ENCODE assay signal across 7 cellular contexts in the genomic region with DNA sequence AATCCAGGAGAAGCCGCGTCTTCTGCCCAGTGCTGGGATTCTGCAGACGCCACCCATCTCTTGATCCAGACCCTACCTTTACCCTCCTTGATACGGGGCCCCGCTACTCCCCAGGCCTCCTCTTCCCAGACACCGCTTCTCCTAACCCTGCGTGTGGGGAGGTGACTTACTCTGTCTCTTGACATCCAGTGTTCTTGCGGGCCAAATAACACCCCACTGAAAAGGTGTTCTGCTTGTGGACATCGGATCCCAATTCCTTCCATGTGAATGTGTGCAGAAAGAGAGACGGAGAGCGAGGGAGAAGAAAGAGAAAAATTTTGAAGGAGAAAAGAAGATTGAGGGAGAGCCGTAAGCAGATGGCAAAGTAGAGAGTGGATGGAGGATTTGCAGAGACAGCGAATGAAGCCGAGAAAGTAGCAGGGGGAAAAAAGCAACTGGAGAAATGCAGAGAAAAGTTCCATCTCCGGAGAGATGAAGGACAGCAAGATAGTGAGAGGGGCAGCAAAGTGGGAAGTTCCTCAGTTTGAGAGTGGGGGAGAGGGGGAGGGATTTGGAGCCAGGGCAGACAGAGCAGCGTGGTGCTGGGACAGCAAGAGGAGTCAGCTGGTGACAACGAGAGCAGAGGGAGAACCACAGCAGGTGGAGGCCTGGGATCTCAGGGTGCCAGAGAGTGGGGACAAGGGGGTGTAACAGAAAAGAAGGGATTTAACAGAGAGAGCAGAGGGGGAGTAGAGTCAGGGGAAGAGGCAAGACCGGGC. TPM values are rescaled to one million over a fixed set of nuclear protein-coding genes. Genes with fewer than 3 reads are reported as not detected.
DNase-seq lines count a peak whose midpoint lies in the region; ATAC-seq and TF ChIP-seq lines count a peak whose summit lies in the region.

No MANE protein-coding gene starts in this region.

- peak overlapping the region; percentile 97 for H3K4me3 ChIP-seq in HUES48 (ENCODE audit: low read depth, low read length)
- peak overlapping the region; percentile 93 for H3K4me3 ChIP-seq in astrocyte of the cerebellum (ENCODE audit: low read depth, low read length)
- peak overlapping the region; percentile 72 to 93 (median 90) for H3K4me3 ChIP-seq in right lobe of liver
- peak overlapping the region; percentile 83 to 96 for H3K4me3 ChIP-seq in tibial artery

- 16% methylated on average over 15 of the region's 18 CpGs for WGBS in right lobe of liver (ENCODE audit: insufficient coverage, low coverage, low lambda C conversion rate, missing lambda C conversion rate)

- H3K27ac ChIP-seq in HUES48 (ENCODE audit: low read depth, low read length) = no peak overlapping the region
- H3K27ac ChIP-seq in right lobe of liver = peak overlapping the region; percentile 62 to 85 (median 67)
- H3K27ac ChIP-seq in tibial artery = peak overlapping the region; percentile 96 to 97

- H3K36me3 ChIP-seq in HUES48 (ENCODE audit: control insufficient read depth, insufficient read depth, low read length) = peaks cover 36% of the 10 kb centered on the region
- H3K36me3 ChIP-seq in right lobe of liver = peaks cover 0 to 15% (median 5%) of the 10 kb centered on the region in 4 donors
- H3K36me3 ChIP-seq in tibial artery = peaks cover 29 to 43% (median 38%) of the 10 kb centered on the region in 3 donors

- no peaks in the 10 kb centered on the region for H3K27me3 ChIP-seq in HUES48 (ENCODE audit: control insufficient read depth, insufficient read depth, low read length)
- no peaks in the 10 kb centered on the region for H3K27me3 ChIP-seq in right lobe of liver
- no peaks in the 10 kb centered on the region for H3K27me3 ChIP-seq in tibial artery

- peak overlapping the region; percentile 93 for H3K9ac ChIP-seq in HUES48 (ENCODE audit: low read depth, low read length)

- DNase-seq in astrocyte of the cerebellum (ENCODE audit: low read depth) = no peak
- DNase-seq in right lobe of liver = no peak
- DNase-seq in tibial artery = no peak
- DNase-seq in GM19240 (ENCODE audit: insufficient read length, low spot score) = no peak
- DNase-seq in ACHN = no peak

- no peak for TF ChIP-seq POLR2A in right lobe of liver (IDR thresholded peaks at IDR 0.05)

- in situ Hi-C loops in astrocyte of the cerebellum (cut with HindIII; ENCODE audit: low sequenced_read_pairs) = no loop called here
- in situ Hi-C loops in ACHN (cut with HindIII; ENCODE audit: low pct_ligation_motif_present, low pct_unique_long_range_greater_than_20kb, low sequenced_read_pairs) = no loop called here

- ATAC-seq in GM18868 (IDR thresholded peaks at IDR 0.05; ENCODE audit: unreplicated experiment) (peak; percentile 8), right lobe of liver (no peak)

- TF ChIP-seq CTCF in astrocyte of the cerebellum (IDR thresholded peaks at IDR 0.05; ENCODE audit: low read depth, low read length, missing control alignments) (no peak), right lobe of liver (IDR thresholded peaks at IDR 0.05) (no peak), tibial artery (IDR thresholded peaks at IDR 0.05) (no peak)

- H3K9me3 ChIP-seq in HUES48 (ENCODE audit: control insufficient read depth, insufficient read depth, low read length) = peaks cover 8% of the 10 kb centered on the region; the same call in 1 of the 2 replicates
- H3K9me3 ChIP-seq in right lobe of liver = peaks cover 0 to 5% (median 1%) of the 10 kb centered on the region in 4 donors
- peaks cover 0 to 10% (median 4%) of the 10 kb centered on the region in 3 donors for H3K9me3 ChIP-seq in tibial artery

- H3K4me1 ChIP-seq in HUES48 (ENCODE audit: control insufficient read depth, insufficient read depth, low read length) (no peaks in the 10 kb centered on the region), right lobe of liver (peaks cover 0 to 6% (median 2%) of the 10 kb centered on the region in 4 donors), tibial artery (peaks cover 0 to 15% (median 9%) of the 10 kb centered on the region in 4 donors)

- intact Hi-C loops in right lobe of liver (cut with DNase I) (no loop called here), tibial artery (cut with DNase I; ENCODE audit: low total_unique reads) (no loop called here)

RNA-seq across cellular contexts. Expression of gene ZNF480, which starts 0.8 kb away (rescaled TPM):
- total RNA-seq in right lobe of liver = 1 to 10 TPM; 3.7 to 7.1 (median 5.3) TPM

RNA-seq across cellular contexts. Expression of gene ZNF766, which starts 28.4 kb away (rescaled TPM):
- 1 to 10 TPM; 2.3 to 6.0 (median 4.9) TPM for total RNA-seq in right lobe of liver

RNA-seq across cellular contexts. Expression of gene ZNF610, which starts 38.3 kb away (rescaled TPM):
- under 1 TPM in 5 of 6 experiments, not detected in 1; 0.16 to 0.51 (median 0.39) TPM for total RNA-seq in right lobe of liver
